Comparison of ENCODE assay signal across 21 cellular contexts in genomic region chr6:83594936-83595335, GRCh38.
DNase-seq lines count a peak whose midpoint lies in the region; ATAC-seq, FAIRE-seq and TF ChIP-seq lines count a peak whose summit lies in the region.
"Had no signal": no experiment of that assay in that cellular context is flagged by ENCODE, and none has a peak within 500 bp of the region (broad histone marks: within the 10 kb centered on the region; RNA-seq: fewer than 3 reads in every experiment).

No MANE protein-coding gene starts in this region.

- no peaks in the 10 kb centered on the region for H3K4me1 ChIP-seq in IMR-90 (ENCODE audit: control insufficient read depth, insufficient read depth, low read length)
- H3K4me1 ChIP-seq: A549 had no signal

- H4K8ac ChIP-seq in IMR-90 (ENCODE audit: low read depth in 2 of 2, low read length in 2 of 2), result no peak overlapping the region

- DNase-seq in AG04449 (ENCODE audit: low read depth, low spot score) (peak; percentile 16), GM03348 (ENCODE audit: low spot score) (peak; percentile 10), IMR-90 (peak; percentile 46), GM19240 (ENCODE audit: insufficient read length, low spot score) (no peak), NAMALWA (ENCODE audit: low spot score) (no peak), activated gamma-delta T cell (lab: John Stamatoyannopoulos, UW) (no peak)
- no peak for DNase-seq in activated CD4-positive, alpha-beta T cell treated with anti-CD3 and anti-CD28 coated beads for 4 hours
- DNase-seq: Calu3; CD8-positive, alpha-beta T cell; DMS79 treated with DMSO at 0.1 percent for 48 hours; GDM1; KBM-7 had no signal

- no peaks in the 10 kb centered on the region; the same call in 1 of the 2 replicates for H3K9me1 ChIP-seq in IMR-90 (ENCODE audit: insufficient read depth, low read length)

- H4K5ac ChIP-seq in IMR-90 (ENCODE audit: low read depth, low read length), result no peak overlapping the region

- TF ChIP-seq RAD21 in IMR-90 (IDR thresholded peaks at IDR 0.05; ENCODE audit: low read length), result no peak

- no peak overlapping the region for H3K9ac ChIP-seq in IMR-90 (ENCODE audit: low read depth, low read length)
- H3K9ac ChIP-seq: BLaER1 had no signal

- FAIRE-seq in colon (lab: Jason Lieb, UNC), result peak; percentile 14
- FAIRE-seq: A549, GM12878, H54, HTR-8/SVneo had no signal

- no peak overlapping the region for H2BK20ac ChIP-seq in IMR-90 (ENCODE audit: low read depth, low read length)

- no peak overlapping the region for H2AFZ ChIP-seq in IMR-90 (replicated peaks; ENCODE audit: low read length, poor library complexity)
- H2AFZ ChIP-seq: GM23338 had no signal

- H3K4me2 ChIP-seq in IMR-90 (ENCODE audit: low read depth, low read length), result no peak overlapping the region
- H3K4me2 ChIP-seq: A549, BLaER1, GM23338 had no signal

- H3K36me3 ChIP-seq in IMR-90 (ENCODE audit: control insufficient read depth, insufficient read depth, low read length), result no peaks in the 10 kb centered on the region
- H3K36me3 ChIP-seq: BLaER1 had no signal

- H4K20me1 ChIP-seq in IMR-90 (ENCODE audit: insufficient read depth, low read length), result no peaks in the 10 kb centered on the region
- H4K20me1 ChIP-seq: BLaER1 had no signal

- no peak overlapping the region for H2BK5ac ChIP-seq in IMR-90 (ENCODE audit: low read depth, low read length, poor library complexity, severe bottlenecking)

- no peaks in the 10 kb centered on the region for H3K9me3 ChIP-seq in IMR-90 (ENCODE audit: control insufficient read depth, insufficient read depth, low read length)
- H3K9me3 ChIP-seq: A549, BLaER1 had no signal

- H2AK9ac ChIP-seq in IMR-90 (replicated peaks; ENCODE audit: low read depth, low read length, poor library complexity), result no peak overlapping the region

- no peak overlapping the region for H3K18ac ChIP-seq in IMR-90 (ENCODE audit: low read depth, low read length)

- no peaks in the 10 kb centered on the region for H3K79me1 ChIP-seq in IMR-90 (ENCODE audit: low read depth in 1 of 2, low read length in 2 of 2)

- no peak overlapping the region for H3K4ac ChIP-seq in IMR-90 (ENCODE audit: low read depth, low read length)

- H3K56ac ChIP-seq in IMR-90 (ENCODE audit: extremely low read depth, insufficient read depth, low read length), result no peak overlapping the region

- TF ChIP-seq CTCF in AG04449 (IDR thresholded peaks at IDR 0.05; ENCODE audit: insufficient read depth, low read length, missing control alignments) (no peak), IMR-90 (conservative IDR thresholded peaks at IDR 0.05; ENCODE audit: low read depth, low read length) (no peak)

- no peak overlapping the region for H3K4me3 ChIP-seq in AG04449 (ENCODE audit: low read depth, low read length)
- H3K4me3 ChIP-seq in IMR-90 (ENCODE audit: insufficient read depth, low read depth, low read length), result no peak overlapping the region
- H3K4me3 ChIP-seq: A549, BLaER1, GM12878, GM23338 had no signal

- in situ Hi-C loops in IMR-90 (cut with MboI; ENCODE audit: low sequenced_read_pairs), result no loop called here

- TF ChIP-seq POLR2A in IMR-90 (IDR thresholded peaks at IDR 0.05; ENCODE audit: low read depth, low read length), result no peak

- POLR2A ChIA-PET in AG04449 (lab: Yijun Ruan, JAX) (no interaction called here), IMR-90 (lab: Charles Lee; ENCODE audit: unreplicated experiment) (no interaction called here)

- H3K27me3 ChIP-seq in IMR-90 (ENCODE audit: control insufficient read depth, insufficient read depth, low read length), result no peaks in the 10 kb centered on the region
- H3K27me3 ChIP-seq: BLaER1 had no signal

- H2BK15ac ChIP-seq in IMR-90 (ENCODE audit: low read depth, low read length), result no peak overlapping the region

- CTCF ChIA-PET in AG04449 (lab: Yijun Ruan, JAX) (no interaction called here), IMR-90 (lab: Yijun Ruan, JAX) (no interaction called here)

- H2AK5ac ChIP-seq in IMR-90 (ENCODE audit: low read depth, low read length), result no peak overlapping the region

- no peak overlapping the region for H3K27ac ChIP-seq in IMR-90 (ENCODE audit: insufficient read depth, low read length)
- H3K27ac ChIP-seq: 22Rv1, A549, BLaER1 had no signal

- H3K14ac ChIP-seq in IMR-90 (replicated peaks; ENCODE audit: low read depth, low read length), result no peak overlapping the region

- intact Hi-C loops in IMR-90 (cut with micrococcal nuclease), result no loop called here

- no TSS peak for BruUV-seq in IMR-90 (replicated peaks; lab: Mats Ljungman, UMichigan)

- peak; percentile 83 for ATAC-seq in IMR-90 (ENCODE audit: low read depth)
- ATAC-seq: A549; CD8-positive, alpha-beta T cell; GM12878; GM23338; HCT116 had no signal

- dilution Hi-C loops in IMR-90 (cut with HindIII; ENCODE audit: low sequenced_read_pairs, unreplicated experiment), result no loop called here

- H3K23ac ChIP-seq in IMR-90 (ENCODE audit: low read depth, low read length), result no peak overlapping the region

- H2BK120ac ChIP-seq in IMR-90 (ENCODE audit: low read depth, low read length), result no peak overlapping the region

- H4K91ac ChIP-seq in IMR-90 (ENCODE audit: insufficient read depth, low read depth, low read length), result no peak overlapping the region

TF ChIP-seq in IMR-90, 13 proteins besides CTCF, POLR2A, EP300 and RAD21:
- no peak for TF ChIP-seq CEBPB (IDR thresholded peaks at IDR 0.05; ENCODE audit: low read depth, low read length)
- TF ChIP-seq BHLHE40 (IDR thresholded peaks at IDR 0.05; ENCODE audit: low read depth, low read length), result no peak
- no peak for TF ChIP-seq MAZ (IDR thresholded peaks at IDR 0.05; ENCODE audit: borderline replicate concordance, low read depth, low read length)
- TF ChIP-seq, protein P1, sequence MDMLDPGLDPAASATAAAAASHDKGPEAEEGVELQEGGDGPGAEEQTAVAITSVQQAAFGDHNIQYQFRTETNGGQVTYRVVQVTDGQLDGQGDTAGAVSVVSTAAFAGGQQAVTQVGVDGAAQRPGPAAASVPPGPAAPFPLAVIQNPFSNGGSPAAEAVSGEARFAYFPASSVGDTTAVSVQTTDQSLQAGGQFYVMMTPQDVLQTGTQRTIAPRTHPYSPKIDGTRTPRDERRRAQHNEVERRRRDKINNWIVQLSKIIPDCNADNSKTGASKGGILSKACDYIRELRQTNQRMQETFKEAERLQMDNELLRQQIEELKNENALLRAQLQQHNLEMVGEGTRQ (IDR thresholded peaks at IDR 0.05; ENCODE audit: low read depth, low read length), result no peak
- TF ChIP-seq CHD1 (IDR thresholded peaks at IDR 0.05; ENCODE audit: low read depth, low read length), result no peak
- TF ChIP-seq FOS (IDR thresholded peaks at IDR 0.05; ENCODE audit: low read depth, low read length), result no peak
- TF ChIP-seq, protein P2, sequence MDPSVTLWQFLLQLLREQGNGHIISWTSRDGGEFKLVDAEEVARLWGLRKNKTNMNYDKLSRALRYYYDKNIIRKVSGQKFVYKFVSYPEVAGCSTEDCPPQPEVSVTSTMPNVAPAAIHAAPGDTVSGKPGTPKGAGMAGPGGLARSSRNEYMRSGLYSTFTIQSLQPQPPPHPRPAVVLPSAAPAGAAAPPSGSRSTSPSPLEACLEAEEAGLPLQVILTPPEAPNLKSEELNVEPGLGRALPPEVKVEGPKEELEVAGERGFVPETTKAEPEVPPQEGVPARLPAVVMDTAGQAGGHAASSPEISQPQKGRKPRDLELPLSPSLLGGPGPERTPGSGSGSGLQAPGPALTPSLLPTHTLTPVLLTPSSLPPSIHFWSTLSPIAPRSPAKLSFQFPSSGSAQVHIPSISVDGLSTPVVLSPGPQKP (IDR thresholded peaks at IDR 0.05; ENCODE audit: borderline replicate concordance, low read depth, low read length), result no peak
- TF ChIP-seq MXI1 (IDR thresholded peaks at IDR 0.05; ENCODE audit: borderline replicate concordance, low read depth, low read length), result no peak
- no peak for TF ChIP-seq RCOR1 (IDR thresholded peaks at IDR 0.05; ENCODE audit: insufficient replicate concordance, low read length)
- no peak for TF ChIP-seq SMC3 (IDR thresholded peaks at IDR 0.05; ENCODE audit: low read depth, low read length)
- TF ChIP-seq NFE2L2 (IDR thresholded peaks at IDR 0.05; ENCODE audit: low read depth, low read length), result no peak
- TF ChIP-seq RFX5 (IDR thresholded peaks at IDR 0.05; ENCODE audit: low read depth, low read length), result no peak

Comparison
In these comparisons a context has a peak if more than half of its experiments do, and no peak if none do; other contexts are left out.
1. DNase-seq: peak in AG04449 (single experiment), GM03348 (single experiment) and IMR-90 (single experiment); none in activated CD4-positive, alpha-beta T cell treated with anti-CD3 and anti-CD28 coated beads for 4 hours (0 of 2), GM19240 (single experiment), NAMALWA (single experiment) and activated gamma-delta T cell (single experiment).